ENCODE assay signal across 17 cellular contexts in genomic region chr11:11947825-11948224, GRCh38.
DNase-seq lines count a peak whose midpoint lies in the region; ATAC-seq and TF ChIP-seq lines count a peak whose summit lies in the region.
"Had no signal": no experiment of that assay in that cellular context is flagged by ENCODE, and none has a peak within 500 bp of the region (broad histone marks: within the 10 kb centered on the region; RNA-seq: fewer than 3 reads in every experiment).

No MANE protein-coding gene starts in this region.

- no peak overlapping the region for H2BK5ac ChIP-seq in IMR-90 (ENCODE audit: low read depth, low read length, poor library complexity, severe bottlenecking)

- no peak overlapping the region for H2BK15ac ChIP-seq in IMR-90 (ENCODE audit: low read depth, low read length)

- H3K36me3 ChIP-seq in right atrium auricular region (peaks cover 23% of the 10 kb centered on the region), IMR-90 (ENCODE audit: control insufficient read depth, insufficient read depth, low read length) (peaks cover 13% of the 10 kb centered on the region), HAP-1 (replicated peaks) (peaks cover 19% of the 10 kb centered on the region)

- TF ChIP-seq RAD21 in IMR-90 (IDR thresholded peaks at IDR 0.05; ENCODE audit: low read length), result no peak

- CTCF ChIA-PET in IMR-90 (lab: Yijun Ruan, JAX), result interaction anchor here (0.7 to 1.2 kb wide), 3 partner anchors 9 to 87 kb away, joined by 3 to 5 read pairs (median 3); no protein-coding TSS in a partner anchor

- H2AFZ ChIP-seq in IMR-90 (replicated peaks; ENCODE audit: low read length, poor library complexity), result no peak overlapping the region

- H4K8ac ChIP-seq in IMR-90 (ENCODE audit: low read depth in 2 of 2, low read length in 2 of 2), result no peak overlapping the region

- no CpG with 5 or more reads among the region's 4 CpGs for WGBS in IMR-90 (ENCODE audit: extremely low coverage in 2 of 2, insufficient read length in 1 of 2), 2 experiments

- no peak overlapping the region for H2BK120ac ChIP-seq in IMR-90 (ENCODE audit: low read depth, low read length)

- TF ChIP-seq CTCF in right atrium auricular region (IDR thresholded peaks at IDR 0.05) (no peak), IMR-90 (conservative IDR thresholded peaks at IDR 0.05; ENCODE audit: low read depth, low read length) (no peak)

- no TSS peak for BruUV-seq in IMR-90 (replicated peaks; lab: Mats Ljungman, UMichigan)

- H3K27ac ChIP-seq in right atrium auricular region (peak overlapping the region; percentile 29 to 62), IMR-90 (ENCODE audit: insufficient read depth, low read length) (no peak overlapping the region)

- ATAC-seq in Right ventricle myocardium inferior (no peak), IMR-90 (ENCODE audit: low read depth) (no peak), left lobe of liver (peak; percentile 53)
- ATAC-seq: Panc1 had no signal

- H3K4me2 ChIP-seq in IMR-90 (ENCODE audit: low read depth, low read length), result no peak overlapping the region

- no peak overlapping the region for H2AK5ac ChIP-seq in IMR-90 (ENCODE audit: low read depth, low read length)

- intact Hi-C loops in Right ventricle myocardium inferior (cut with DNase I), result no loop called here
- intact Hi-C loops in IMR-90 (cut with micrococcal nuclease), result no loop called here

- H3K9me3 ChIP-seq in right atrium auricular region (no peaks in the 10 kb centered on the region), IMR-90 (ENCODE audit: control insufficient read depth, insufficient read depth, low read length) (no peaks in the 10 kb centered on the region), HAP-1 (no peaks in the 10 kb centered on the region)

- no peak overlapping the region for H4K91ac ChIP-seq in IMR-90 (ENCODE audit: insufficient read depth, low read depth, low read length)

- in situ Hi-C loops in IMR-90 (cut with MboI; ENCODE audit: low sequenced_read_pairs), result no loop called here
- in situ Hi-C loops in HAP-1 (cut with MboI; ENCODE audit: low sequenced_read_pairs), result loop anchor here (25.0 kb wide), 1 partner anchor 314 kb away; no protein-coding TSS in a partner anchor

- H4K20me1 ChIP-seq in IMR-90 (ENCODE audit: insufficient read depth, low read length), result no peaks in the 10 kb centered on the region

- POLR2A ChIA-PET in IMR-90 (lab: Charles Lee; ENCODE audit: unreplicated experiment), result no interaction called here

- no peak overlapping the region for H4K5ac ChIP-seq in IMR-90 (ENCODE audit: low read depth, low read length)

- H3K4me1 ChIP-seq in right atrium auricular region, result peaks cover 0 to 25% of the 10 kb centered on the region in 2 donors
- H3K4me1 ChIP-seq in IMR-90 (ENCODE audit: control insufficient read depth, insufficient read depth, low read length), result peaks cover 5% of the 10 kb centered on the region; the same call in 1 of the 2 replicates
- H3K4me1 ChIP-seq in HAP-1, result peaks cover 18% of the 10 kb centered on the region

- H3K9me1 ChIP-seq in IMR-90 (ENCODE audit: insufficient read depth, low read length), result no peaks in the 10 kb centered on the region

- H3K9ac ChIP-seq in IMR-90 (ENCODE audit: low read depth, low read length), result no peak overlapping the region

- no peak overlapping the region for H3K4ac ChIP-seq in IMR-90 (ENCODE audit: low read depth, low read length)

- peaks cover 13 to 27% of the 10 kb centered on the region in 2 experiments for H3K79me1 ChIP-seq in IMR-90 (ENCODE audit: low read depth in 1 of 2, low read length in 2 of 2)

- DNase-seq in right atrium auricular region (ENCODE audit: low spot score), result no peak
- DNase-seq in Right ventricle myocardium inferior (ENCODE audit: missing footprints), result no peak
- DNase-seq in IMR-90, result no peak
- no peak for DNase-seq in left lobe of liver (ENCODE audit: low spot score)
- no peak for DNase-seq in HAP-1 (ENCODE audit: low spot score in 2 of 2)
- DNase-seq in NCI-H128 (lab: John Stamatoyannopoulos, UW; ENCODE audit: unreplicated experiment), result no peak
- no peak for DNase-seq in cortex of kidney (lab: John Stamatoyannopoulos, UW)
- DNase-seq: COR-L47, DMS153, EL, H9, Kasumi-1, NCI-H1417 treated with DMSO at 0.1 percent for 48 hours, NCI-H2029 treated with DMSO at 0.1 percent for 48 hours, NCI-H510A, SHP77 had no signal

- H3K27me3 ChIP-seq in right atrium auricular region (no peaks in the 10 kb centered on the region), IMR-90 (ENCODE audit: control insufficient read depth, insufficient read depth, low read length) (no peaks in the 10 kb centered on the region), HAP-1 (ENCODE audit: low read depth) (no peaks in the 10 kb centered on the region)

- H3K4me3 ChIP-seq in right atrium auricular region, result no peak overlapping the region
- H3K4me3 ChIP-seq in IMR-90 (ENCODE audit: insufficient read depth, low read depth, low read length), result no peak overlapping the region
- no peak overlapping the region for H3K4me3 ChIP-seq in HAP-1

- H3K14ac ChIP-seq in IMR-90 (replicated peaks; ENCODE audit: low read depth, low read length), result no peak overlapping the region

- H3K18ac ChIP-seq in IMR-90 (ENCODE audit: low read depth, low read length), result no peak overlapping the region

- no peak overlapping the region for H3K56ac ChIP-seq in IMR-90 (ENCODE audit: extremely low read depth, insufficient read depth, low read length)

- no peak for TF ChIP-seq POLR2A in IMR-90 (IDR thresholded peaks at IDR 0.05; ENCODE audit: low read depth, low read length)

- dilution Hi-C loops in IMR-90 (cut with HindIII; ENCODE audit: low sequenced_read_pairs, unreplicated experiment), result no loop called here

- H2AK9ac ChIP-seq in IMR-90 (replicated peaks; ENCODE audit: low read depth, low read length, poor library complexity), result no peak overlapping the region

- H3K23ac ChIP-seq in IMR-90 (ENCODE audit: low read depth, low read length), result peak overlapping the region; percentile 74; the same call in 1 of the 2 replicates

- H2BK20ac ChIP-seq in IMR-90 (ENCODE audit: low read depth, low read length), result no peak overlapping the region

TF ChIP-seq in IMR-90, 13 proteins besides CTCF, POLR2A, EP300 and RAD21:
- TF ChIP-seq SMC3 (IDR thresholded peaks at IDR 0.05; ENCODE audit: low read depth, low read length), result no peak
- TF ChIP-seq CHD1 (IDR thresholded peaks at IDR 0.05; ENCODE audit: low read depth, low read length), result no peak
- TF ChIP-seq MXI1 (IDR thresholded peaks at IDR 0.05; ENCODE audit: borderline replicate concordance, low read depth, low read length), result no peak
- no peak for TF ChIP-seq BHLHE40 (IDR thresholded peaks at IDR 0.05; ENCODE audit: low read depth, low read length)
TF ChIP-seq in IMR-90: peak in this region for 0.
